8 cellular contexts compared by ENCODE assay signal in genomic region chr16:1863681-1864460, GRCh38. TPM values are rescaled to one million over a fixed set of nuclear protein-coding genes. Genes with fewer than 3 reads are reported as not detected.
DNase-seq lines count a peak whose midpoint lies in the region; ATAC-seq, FAIRE-seq and TF ChIP-seq lines count a peak whose summit lies in the region.

No MANE protein-coding gene starts in this region.

- ATAC-seq in body of pancreas, result peak; percentile 68
- ATAC-seq in GM19035 (IDR thresholded peaks at IDR 0.05; ENCODE audit: unreplicated experiment), result no peak
- ATAC-seq in GM18907 (IDR thresholded peaks at IDR 0.05; ENCODE audit: unreplicated experiment), result no peak
- ATAC-seq in HG02885 (IDR thresholded peaks at IDR 0.05; ENCODE audit: poor library complexity, unreplicated experiment), result no peak

- no peak for FAIRE-seq in urothelium cell line (lab: Jason Lieb, UNC)

- TF ChIP-seq POLR2A in body of pancreas (IDR thresholded peaks at IDR 0.05), result peak in 1 of 3 donors; percentile 4

- H3K27ac ChIP-seq in body of pancreas, result no peak overlapping the region

- no peaks in the 10 kb centered on the region for H3K4me1 ChIP-seq in body of pancreas

- H3K4me3 ChIP-seq in body of pancreas, result no peak overlapping the region

- TF ChIP-seq CTCF in LNCAP (IDR thresholded peaks at IDR 0.05) (peak; percentile 46), body of pancreas (IDR thresholded peaks at IDR 0.05) (peak; percentile 36 to 72 (median 66))

- H3K36me3 ChIP-seq in body of pancreas (replicated peaks in 1 of 2; ENCODE audit: insufficient read depth in 1 of 2, low read depth in 2 of 2), result no peaks in the 10 kb centered on the region

- DNase-seq in EH (ENCODE audit: low read depth) (peak; percentile 58), body of pancreas (peak; percentile 8 to 27 (median 23)), medulla oblongata (ENCODE audit: extremely low spot score) (peak; percentile 20), urothelium cell line (ENCODE audit: low spot score) (no peak)

- no peaks in the 10 kb centered on the region for H3K27me3 ChIP-seq in body of pancreas

- H3K9me3 ChIP-seq in body of pancreas, result no peaks in the 10 kb centered on the region

- 12 to 25% methylated on average over 4 of the region's 4 CpGs for WGBS in body of pancreas, 2 donors

- intact Hi-C loops in body of pancreas (cut with DNase I), result no loop called here

RNA-seq across cellular contexts. Expression of gene MEIOB, which starts 8.1 kb away (rescaled TPM):
- under 1 TPM in 1 of 2 donors, not detected in 1; 0.26 TPM for total RNA-seq in body of pancreas

RNA-seq across cellular contexts. Expression of gene FAHD1, which starts 36.9 kb away (rescaled TPM):
- 10 to 100 TPM; 32.6 to 50.8 TPM for total RNA-seq in body of pancreas

RNA-seq across cellular contexts. Expression of gene HAGH, which starts 37.2 kb away (rescaled TPM):
- total RNA-seq in body of pancreas, result 10 to 100 TPM; 45.7 to 46.5 TPM

RNA-seq across cellular contexts. Expression of gene HS3ST6, which starts 54.3 kb away (rescaled TPM):
- not detected for total RNA-seq in body of pancreas
